ENCODE assay signal across 30 cellular contexts in the genomic region with DNA sequence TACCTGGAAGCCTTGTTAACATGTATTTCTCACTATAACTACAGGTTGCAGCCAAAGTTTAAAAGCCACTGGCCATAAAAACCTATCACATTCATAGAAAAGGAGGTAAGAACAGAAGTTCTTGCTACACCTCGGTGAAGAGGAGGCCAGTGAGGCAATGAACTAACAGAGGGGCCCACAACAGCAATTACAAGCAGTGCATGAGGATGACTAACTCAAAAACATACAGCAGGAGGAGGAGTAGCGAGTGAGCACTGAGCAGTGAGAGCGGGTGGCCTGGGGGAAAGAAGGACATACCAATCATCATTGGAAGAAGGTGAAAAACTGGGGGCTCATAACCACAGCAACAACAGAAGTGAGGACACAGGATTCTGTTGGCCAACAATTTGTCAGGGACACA. TPM values are rescaled to one million over a fixed set of nuclear protein-coding genes. Genes with fewer than 3 reads are reported as not detected.
A peak's percentile ranks its signal among the peaks of the same experiment; 100 is the strongest.
DNase-seq lines count a peak whose midpoint lies in the region; ATAC-seq and TF ChIP-seq lines count a peak whose summit lies in the region.
"Had no signal": no experiment of that assay in that cellular context is flagged by ENCODE, and none has a peak within 500 bp of the region (broad histone marks: within the 10 kb centered on the region; RNA-seq: fewer than 3 reads in every experiment).

No MANE protein-coding gene starts in this region.

- no peak for DNase-seq in activated CD4-positive, alpha-beta T cell treated with anti-CD3 and anti-CD28 coated beads for 36 hours
- no peak for DNase-seq in activated CD4-positive, alpha-beta T cell treated with anti-CD3 and anti-CD28 coated beads for 48 hours
- DNase-seq in T-cell (no peak), renal cortical epithelial cell (ENCODE audit: low read depth) (peak; percentile 53), 8988T (no peak), left ventricle myocardium inferior (no peak)
- DNase-seq in effector memory CD8-positive, alpha-beta T cell, result no peak
- DNase-seq: activated CD4-positive, alpha-beta T cell treated with anti-CD3 and anti-CD28 coated beads, Interleukin-2, amount 50 U/mL, for 48 hours; activated CD8-positive, alpha-beta memory T cell treated with anti-CD3 and anti-CD28 coated beads, Interleukin-2, amount 50 U/mL, for 4 hours; activated naive CD8-positive, alpha-beta T cell treated with anti-CD3 and anti-CD28 coated beads, Interleukin-2, amount 10 ng/mL, durations not matched to agents 7 days and 5 days; head of caudate nucleus; mucosa of descending colon; NCI-H1048; NCI-H1694; NCI-H2171; NCI-H510A; pancreas; retina; RPMI8226; stimulated activated CD4-positive, alpha-beta T cell treated with anti-CD3 and anti-CD28 coated beads, Interleukin-1b, Interleukin-23, amount 100 ng/mL, for 48 hours had no signal

- no peak for TF ChIP-seq CTCF in left ventricle myocardium inferior (IDR thresholded peaks at IDR 0.05; ENCODE audit: borderline replicate concordance)

- H3K4me3 ChIP-seq in left ventricle myocardium inferior, result no peak overlapping the region
- H3K4me3 ChIP-seq: esophagus muscularis mucosa, mucosa of descending colon, pancreas, skin epidermis, thoracic aorta had no signal

- no peaks in the 10 kb centered on the region for H3K36me3 ChIP-seq in left ventricle myocardium inferior
- H3K36me3 ChIP-seq: esophagus muscularis mucosa, pancreas, thoracic aorta had no signal

- no peak overlapping the region for H3K4me3 Mint-ChIP-seq in activated CD4-positive, alpha-beta T cell treated with anti-CD3 and anti-CD28 coated beads for 36 hours
- H3K4me3 Mint-ChIP-seq in T-cell, result no peak overlapping the region
- H3K4me3 Mint-ChIP-seq in effector memory CD8-positive, alpha-beta T cell, result no peak overlapping the region
- H3K4me3 Mint-ChIP-seq: activated naive CD8-positive, alpha-beta T cell treated with anti-CD3 and anti-CD28 coated beads, Interleukin-2, amount 10 ng/mL, durations not matched to agents 7 days and 5 days; CD14-positive monocyte; dendritic cell treated with granulocyte-macrophage colony-stimulating factor and Interleukin-4, amounts not matched to agents 40 ng/mL and 50 ng/mL, for 4 days; neural crest cell; stimulated activated naive CD8-positive, alpha-beta T cell treated with anti-CD3 and anti-CD28 coated beads, Interleukin-15, Interleukin-2, amounts not matched to agents 100 ng/mL and 50 ng/mL, for 24 hours; T-helper 1 cell treated with Interleukin-12 subunit alpha and Interleukin-12 subunit beta and Interleukin-4 antibody, amounts not matched to agents 30 μg/mL and 1 μg/mL, for 36 hours had no signal

- intact Hi-C loops in activated CD4-positive, alpha-beta T cell treated with anti-CD3 and anti-CD28 coated beads for 36 hours (cut with DNase I, micrococcal nuclease), result no loop called here
- intact Hi-C loops in left ventricle myocardium inferior (cut with micrococcal nuclease), result no loop called here

- peaks cover 7% of the 10 kb centered on the region for H3K36me3 Mint-ChIP-seq in activated CD4-positive, alpha-beta T cell treated with anti-CD3 and anti-CD28 coated beads for 36 hours (ENCODE audit: low read depth)
- H3K36me3 Mint-ChIP-seq in T-cell, result peaks cover 19% of the 10 kb centered on the region
- peaks cover 5% of the 10 kb centered on the region for H3K36me3 Mint-ChIP-seq in effector memory CD8-positive, alpha-beta T cell (ENCODE audit: insufficient read depth)

- peaks cover 44% of the 10 kb centered on the region for H3K4me1 ChIP-seq in left ventricle myocardium inferior
- H3K4me1 ChIP-seq: pancreas had no signal

- H3K9me3 ChIP-seq in left ventricle myocardium inferior (replicated peaks), result no peaks in the 10 kb centered on the region
- H3K9me3 ChIP-seq: esophagus muscularis mucosa, mucosa of descending colon, pancreas, thoracic aorta had no signal

- POLR2A ChIA-PET in activated CD4-positive, alpha-beta T cell treated with anti-CD3 and anti-CD28 coated beads for 36 hours (lab: Charles Lee), result no interaction called here
- POLR2A ChIA-PET in T-cell (lab: Charles Lee), result no interaction called here

- no peaks in the 10 kb centered on the region for H3K9me3 Mint-ChIP-seq in activated CD4-positive, alpha-beta T cell treated with anti-CD3 and anti-CD28 coated beads for 36 hours (ENCODE audit: low read depth)
- H3K9me3 Mint-ChIP-seq in T-cell, result no peaks in the 10 kb centered on the region
- H3K9me3 Mint-ChIP-seq in effector memory CD8-positive, alpha-beta T cell, result no peaks in the 10 kb centered on the region
- H3K9me3 Mint-ChIP-seq: activated naive CD8-positive, alpha-beta T cell treated with anti-CD3 and anti-CD28 coated beads, Interleukin-2, amount 10 ng/mL, durations not matched to agents 7 days and 5 days; CD14-positive monocyte; dendritic cell treated with granulocyte-macrophage colony-stimulating factor and Interleukin-4, amounts not matched to agents 40 ng/mL and 50 ng/mL, for 4 days; neural crest cell; stimulated activated naive CD8-positive, alpha-beta T cell treated with anti-CD3 and anti-CD28 coated beads, Interleukin-15, Interleukin-2, amounts not matched to agents 100 ng/mL and 50 ng/mL, for 24 hours; T-helper 1 cell treated with Interleukin-12 subunit alpha and Interleukin-12 subunit beta and Interleukin-4 antibody, amounts not matched to agents 30 μg/mL and 1 μg/mL, for 36 hours had no signal

- peak; percentile 37 for ATAC-seq in activated CD4-positive, alpha-beta T cell treated with anti-CD3 and anti-CD28 coated beads for 36 hours
- ATAC-seq in T-cell (replicated peaks in 1 of 4) (no peak), GM19035 (IDR thresholded peaks at IDR 0.05; ENCODE audit: unreplicated experiment) (no peak)
- ATAC-seq in effector memory CD8-positive, alpha-beta T cell (replicated peaks), result no peak
- ATAC-seq: mucosa of descending colon, pancreas had no signal

- H3K27ac Mint-ChIP-seq in activated CD4-positive, alpha-beta T cell treated with anti-CD3 and anti-CD28 coated beads for 36 hours, result peak overlapping the region; percentile 0
- peak overlapping the region; percentile 20 to 31 for H3K27ac Mint-ChIP-seq in T-cell
- H3K27ac Mint-ChIP-seq in effector memory CD8-positive, alpha-beta T cell, result peak overlapping the region; percentile 16 to 58
- H3K27ac Mint-ChIP-seq: activated naive CD8-positive, alpha-beta T cell treated with anti-CD3 and anti-CD28 coated beads, Interleukin-2, amount 10 ng/mL, durations not matched to agents 7 days and 5 days; dendritic cell treated with granulocyte-macrophage colony-stimulating factor and Interleukin-4, amounts not matched to agents 40 ng/mL and 50 ng/mL, for 4 days; T-helper 1 cell treated with Interleukin-12 subunit alpha and Interleukin-12 subunit beta and Interleukin-4 antibody, amounts not matched to agents 30 μg/mL and 1 μg/mL, for 36 hours had no signal

- H3K4me1 Mint-ChIP-seq in activated CD4-positive, alpha-beta T cell treated with anti-CD3 and anti-CD28 coated beads for 36 hours, result peaks cover 59% of the 10 kb centered on the region
- peaks cover 57 to 71% (median 60%) of the 10 kb centered on the region in 3 donors for H3K4me1 Mint-ChIP-seq in T-cell
- H3K4me1 Mint-ChIP-seq in effector memory CD8-positive, alpha-beta T cell (ENCODE audit: low read depth in 2 of 2), result peaks cover 30 to 51% of the 10 kb centered on the region in 2 donors
- H3K4me1 Mint-ChIP-seq: CD14-positive monocyte, neural crest cell had no signal

- no peaks in the 10 kb centered on the region for H3K27me3 ChIP-seq in left ventricle myocardium inferior (ENCODE audit: low read depth)
- H3K27me3 ChIP-seq: esophagus muscularis mucosa, pancreas had no signal

- no peaks in the 10 kb centered on the region for H3K27me3 Mint-ChIP-seq in activated CD4-positive, alpha-beta T cell treated with anti-CD3 and anti-CD28 coated beads for 36 hours
- H3K27me3 Mint-ChIP-seq in T-cell, result no peaks in the 10 kb centered on the region
- no peaks in the 10 kb centered on the region for H3K27me3 Mint-ChIP-seq in effector memory CD8-positive, alpha-beta T cell
- H3K27me3 Mint-ChIP-seq: activated naive CD8-positive, alpha-beta T cell treated with anti-CD3 and anti-CD28 coated beads, Interleukin-2, amount 10 ng/mL, durations not matched to agents 7 days and 5 days; dendritic cell treated with granulocyte-macrophage colony-stimulating factor and Interleukin-4, amounts not matched to agents 40 ng/mL and 50 ng/mL, for 4 days; stimulated activated naive CD8-positive, alpha-beta T cell treated with anti-CD3 and anti-CD28 coated beads, Interleukin-15, Interleukin-2, amounts not matched to agents 100 ng/mL and 50 ng/mL, for 24 hours had no signal

- CTCF ChIA-PET in activated CD4-positive, alpha-beta T cell treated with anti-CD3 and anti-CD28 coated beads for 36 hours (lab: Charles Lee), result no interaction called here
- CTCF ChIA-PET in T-cell (lab: Charles Lee), result no interaction called here

- no peak overlapping the region for H3K27ac ChIP-seq in left ventricle myocardium inferior (replicated peaks)
- H3K27ac ChIP-seq: 22Rv1, esophagus muscularis mucosa, pancreas, skin epidermis, thoracic aorta had no signal

RNA-seq across cellular contexts. Expression of a gene that starts 51.6 kb away (rescaled TPM):
- total RNA-seq in activated CD4-positive, alpha-beta T cell treated with anti-CD3 and anti-CD28 coated beads for 36 hours, result 10 to 100 TPM; 70.3 to 77.6 TPM
- total RNA-seq in T-cell (100 to 1,000 TPM in 1 of 5 donors, 10 to 100 TPM in 4; 87.9 to 106 (median 95.9) TPM), renal cortical epithelial cell (62.2 and 133 TPM in 2 replicates), left ventricle myocardium inferior (107 TPM)
